In the genomic region with DNA sequence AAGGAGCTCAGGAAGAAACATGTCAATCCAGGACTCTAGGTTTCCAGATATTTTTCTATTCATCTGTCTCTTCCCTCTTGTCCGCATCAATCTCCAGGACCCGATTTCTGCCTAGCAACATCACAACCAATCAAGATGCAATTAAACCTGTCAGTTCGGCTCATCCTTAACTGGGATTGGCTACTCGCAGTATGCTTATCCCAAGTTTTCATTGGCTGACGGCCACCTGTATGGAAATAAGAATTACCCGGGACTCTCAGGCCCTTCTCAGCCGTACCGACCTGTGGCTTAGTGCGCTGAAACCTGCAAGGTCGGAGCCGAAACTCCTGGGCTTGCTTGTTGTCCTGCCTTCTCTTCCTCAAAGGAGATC, we compare ENCODE assay signal across 9 cellular contexts. TPM values are rescaled to one million over a fixed set of nuclear protein-coding genes. Genes with fewer than 3 reads are reported as not detected.
DNase-seq lines count a peak whose midpoint lies in the region; ATAC-seq and TF ChIP-seq lines count a peak whose summit lies in the region.
"Had no signal": no experiment of that assay in that cellular context is flagged by ENCODE, and none has a peak within 500 bp of the region (broad histone marks: within the 10 kb centered on the region; RNA-seq: fewer than 3 reads in every experiment).

No MANE protein-coding gene starts in this region.

- H3K4me3 Mint-ChIP-seq in activated CD8-positive, alpha-beta T cell treated with anti-CD3 and anti-CD28 coated beads, Interleukin-2, amount 10 ng/mL, durations not matched to agents 7 days and 5 days: no peak overlapping the region

- peaks cover 78% of the 10 kb centered on the region for H3K27me3 ChIP-seq in mucosa of stomach (ENCODE audit: control insufficient read depth, insufficient read depth, low read length)

- peak; percentile 88 for DNase-seq in GM10266 (ENCODE audit: extremely low spot score)
- peak; percentile 92 for DNase-seq in NCI-H1092 treated with DMSO at 0.1 percent for 48 hours (lab: John Stamatoyannopoulos, UW)
- peak; percentile 97 for DNase-seq in SW480 (ENCODE audit: low spot score)
- DNase-seq in fibroblast of mammary gland (ENCODE audit: low read depth): peak; percentile 83
- DNase-seq in MV-4-11 (lab: John Stamatoyannopoulos, UW): no peak
- no peak for DNase-seq in activated CD8-positive, alpha-beta T cell treated with anti-CD3 and anti-CD28 coated beads, Interleukin-2, amount 10 ng/mL, durations not matched to agents 7 days and 5 days

- no peak overlapping the region for H3K27ac Mint-ChIP-seq in activated CD8-positive, alpha-beta T cell treated with anti-CD3 and anti-CD28 coated beads, Interleukin-2, amount 10 ng/mL, durations not matched to agents 7 days and 5 days

- H3K36me3 ChIP-seq in mucosa of stomach (ENCODE audit: control insufficient read depth, insufficient read depth, low read length): no peaks in the 10 kb centered on the region

- H3K4me3 ChIP-seq in fibroblast of mammary gland (ENCODE audit: control insufficient read depth, low read depth, low read length): no peak overlapping the region
- H3K4me3 ChIP-seq in mucosa of stomach (ENCODE audit: low read length): peak overlapping the region; percentile 56

- CTCF ChIA-PET in activated CD8-positive, alpha-beta T cell treated with anti-CD3 and anti-CD28 coated beads, Interleukin-2, amount 10 ng/mL, durations not matched to agents 7 days and 5 days (lab: Charles Lee): interaction anchor here (5.6 kb wide), 1 partner anchor 47 kb away, joined by 160 read pairs; no protein-coding TSS in a partner anchor

- H3K36me3 Mint-ChIP-seq in activated CD8-positive, alpha-beta T cell treated with anti-CD3 and anti-CD28 coated beads, Interleukin-2, amount 10 ng/mL, durations not matched to agents 7 days and 5 days (ENCODE audit: low read depth): no peaks in the 10 kb centered on the region

- H3K4me1 ChIP-seq in mucosa of stomach (ENCODE audit: control insufficient read depth, insufficient read depth, low read length): peaks cover 22% of the 10 kb centered on the region

- no peak for ATAC-seq in activated CD8-positive, alpha-beta T cell treated with anti-CD3 and anti-CD28 coated beads, Interleukin-2, amount 10 ng/mL, durations not matched to agents 7 days and 5 days
- ATAC-seq in GM21717 (IDR thresholded peaks at IDR 0.05; ENCODE audit: unreplicated experiment): no peak

- no peak for TF ChIP-seq CTCF in GM10266 (IDR thresholded peaks at IDR 0.05; ENCODE audit: control insufficient read depth, insufficient read depth, low read depth, missing control alignments)
- TF ChIP-seq CTCF in fibroblast of mammary gland (conservative IDR thresholded peaks at IDR 0.05; ENCODE audit: control insufficient read depth, insufficient read depth, low read depth, low read length): no peak

- POLR2A ChIA-PET in activated CD8-positive, alpha-beta T cell treated with anti-CD3 and anti-CD28 coated beads, Interleukin-2, amount 10 ng/mL, durations not matched to agents 7 days and 5 days (lab: Charles Lee): interaction anchor here (0.6 kb wide), 1 partner anchor 38 kb away, joined by 3 read pairs; no protein-coding TSS in a partner anchor

- H3K4me1 Mint-ChIP-seq in activated CD8-positive, alpha-beta T cell treated with anti-CD3 and anti-CD28 coated beads, Interleukin-2, amount 10 ng/mL, durations not matched to agents 7 days and 5 days (ENCODE audit: low read depth): peaks cover 24% of the 10 kb centered on the region

- H3K27me3 Mint-ChIP-seq in activated CD8-positive, alpha-beta T cell treated with anti-CD3 and anti-CD28 coated beads, Interleukin-2, amount 10 ng/mL, durations not matched to agents 7 days and 5 days (ENCODE audit: low read depth): peaks cover 77% of the 10 kb centered on the region

- no peaks in the 10 kb centered on the region for H3K9me3 ChIP-seq in mucosa of stomach (ENCODE audit: control insufficient read depth, low read length)

- H3K9ac ChIP-seq in mucosa of stomach (ENCODE audit: low read length): no peak overlapping the region

- H3K9me3 Mint-ChIP-seq in activated CD8-positive, alpha-beta T cell treated with anti-CD3 and anti-CD28 coated beads, Interleukin-2, amount 10 ng/mL, durations not matched to agents 7 days and 5 days (ENCODE audit: insufficient read depth): no peaks in the 10 kb centered on the region

RNA-seq across cellular contexts. Expression of gene ATP5MC2, which starts 20.4 kb away (rescaled TPM):
- 100 to 1,000 TPM; 241 to 247 TPM for total RNA-seq in activated CD8-positive, alpha-beta T cell treated with anti-CD3 and anti-CD28 coated beads, Interleukin-2, amount 10 ng/mL, durations not matched to agents 7 days and 5 days

RNA-seq across cellular contexts. Expression of gene CALCOCO1, which starts 31.0 kb away (rescaled TPM):
- total RNA-seq in activated CD8-positive, alpha-beta T cell treated with anti-CD3 and anti-CD28 coated beads, Interleukin-2, amount 10 ng/mL, durations not matched to agents 7 days and 5 days: 10 to 100 TPM; 23.8 to 27.9 TPM

RNA-seq across cellular contexts. Expression of gene CISTR, which starts 55.5 kb away (rescaled TPM):
- not detected for total RNA-seq in activated CD8-positive, alpha-beta T cell treated with anti-CD3 and anti-CD28 coated beads, Interleukin-2, amount 10 ng/mL, durations not matched to agents 7 days and 5 days
- total RNA-seq: activated CD8-positive, alpha-beta memory T cell treated with anti-CD3 and anti-CD28 coated beads for 36 hours had no signal

Comparison
In these comparisons a context has a peak if more than half of its experiments do, and no peak if none do; other contexts are left out.
1. DNase-seq: peak in GM10266 (single experiment), NCI-H1092 treated with DMSO at 0.1 percent for 48 hours (single experiment), SW480 (single experiment) and fibroblast of mammary gland (single experiment); none in MV-4-11 (single experiment) and activated CD8-positive, alpha-beta T cell treated with anti-CD3 and anti-CD28 coated beads, Interleukin-2, amount 10 ng/mL, durations not matched to agents 7 days and 5 days (single experiment).